12 cellular contexts compared by ENCODE assay signal in genomic region chr5:126851441-126852103, GRCh38.
DNase-seq lines count a peak whose midpoint lies in the region; ATAC-seq and TF ChIP-seq lines count a peak whose summit lies in the region.
"Had no signal": no experiment of that assay in that cellular context is flagged by ENCODE, and none has a peak within 500 bp of the region (broad histone marks: within the 10 kb centered on the region; RNA-seq: fewer than 3 reads in every experiment).

No MANE protein-coding gene starts in this region.

- peaks cover 15% of the 10 kb centered on the region for H3K9me3 Mint-ChIP-seq in WTC11
- H3K9me3 Mint-ChIP-seq: stimulated activated naive CD8-positive, alpha-beta T cell treated with anti-CD3 and anti-CD28 coated beads, Interleukin-15, Interleukin-2, amounts not matched to agents 100 ng/mL and 50 ng/mL, for 24 hours had no signal

- ATAC-seq in WTC11 (no peak), omental fat pad (ENCODE audit: low FRiP score) (peak; percentile 7), HG03159 (IDR thresholded peaks at IDR 0.05; ENCODE audit: unreplicated experiment) (no peak), GM21825 (IDR thresholded peaks at IDR 0.05; ENCODE audit: unreplicated experiment) (no peak), GM21367 (IDR thresholded peaks at IDR 0.05; ENCODE audit: unreplicated experiment) (no peak)
- ATAC-seq: left colon, PC-3 had no signal

- DNase-seq in WTC11 (ENCODE audit: low spot score) (no peak), esophagus squamous epithelium (lab: John Stamatoyannopoulos, UW) (no peak), omental fat pad (ENCODE audit: low spot score) (no peak), ovary (no peak)
- DNase-seq: left colon, NCI-H187, PC-3 had no signal

- peak overlapping the region in 9 of 11 experiments; percentile 31 to 63 (median 58); a peak in 16 of 22 replicates for H3K27ac ChIP-seq in BLaER1 treated with 17β-estradiol and CSF1 and Interleukin-3, amounts not matched to agents 10 nM and 100 nM
- peak overlapping the region in 3 of 4 donors; percentile 48 to 80 (median 54) for H3K27ac ChIP-seq in esophagus squamous epithelium
- H3K27ac ChIP-seq in ovary: no peak overlapping the region

- 66 to 71% methylated on average over 8 to 15 of the region's 15 CpGs for WGBS in esophagus squamous epithelium, 2 donors
- WGBS in ovary, 3 donors: 84 to 95% (median 90%) methylated on average over 15 of the region's 15 CpGs

- no peaks in the 10 kb centered on the region for H4K20me1 ChIP-seq in BLaER1 treated with 17β-estradiol and CSF1 and Interleukin-3, amounts not matched to agents 10 nM and 100 nM

- intact Hi-C loops in esophagus squamous epithelium (cut with DNase I): no loop called here
- intact Hi-C loops in ovary (cut with DNase I): loop anchor here in 1 of 4 donors (5.0 kb wide), 1 partner anchor 176 kb away; no protein-coding TSS in a partner anchor

- H3K27me3 Mint-ChIP-seq in WTC11 (ENCODE audit: low read depth): no peaks in the 10 kb centered on the region
- H3K27me3 Mint-ChIP-seq: stimulated activated naive CD8-positive, alpha-beta T cell treated with anti-CD3 and anti-CD28 coated beads, Interleukin-15, Interleukin-2, amounts not matched to agents 100 ng/mL and 50 ng/mL, for 24 hours had no signal

- peaks cover 0 to 15% (median 6%) of the 10 kb centered on the region in 11 experiments; a peak in 9 of 22 replicates for H3K9me3 ChIP-seq in BLaER1 treated with 17β-estradiol and CSF1 and Interleukin-3, amounts not matched to agents 10 nM and 100 nM (replicated peaks in 1 of 11)
- H3K9me3 ChIP-seq in esophagus squamous epithelium: no peaks in the 10 kb centered on the region
- no peaks in the 10 kb centered on the region for H3K9me3 ChIP-seq in ovary

- CTCF ChIA-PET in WTC11 (lab: Charles Lee): no interaction called here

- POLR2A ChIA-PET in WTC11 (lab: Charles Lee): no interaction called here

- peaks cover 0 to 2% (median 0%) of the 10 kb centered on the region in 11 experiments; a peak in 2 of 22 replicates for H3K36me3 ChIP-seq in BLaER1 treated with 17β-estradiol and CSF1 and Interleukin-3, amounts not matched to agents 10 nM and 100 nM
- no peaks in the 10 kb centered on the region for H3K36me3 ChIP-seq in esophagus squamous epithelium
- H3K36me3 ChIP-seq in ovary: no peaks in the 10 kb centered on the region

- peak overlapping the region; percentile 67 for H3K27ac Mint-ChIP-seq in WTC11
- H3K27ac Mint-ChIP-seq: stimulated activated naive CD8-positive, alpha-beta T cell treated with anti-CD3 and anti-CD28 coated beads, Interleukin-15, Interleukin-2, amounts not matched to agents 100 ng/mL and 50 ng/mL, for 24 hours had no signal

- peaks cover 54 to 73% (median 62%) of the 10 kb centered on the region in 10 experiments for H3K4me1 ChIP-seq in BLaER1 treated with 17β-estradiol and CSF1 and Interleukin-3, amounts not matched to agents 10 nM and 100 nM
- H3K4me1 ChIP-seq in esophagus squamous epithelium: peaks cover 0 to 36% (median under 1%) of the 10 kb centered on the region in 3 donors
- H3K4me1 ChIP-seq in ovary (ENCODE audit: insufficient read depth): peaks cover 13% of the 10 kb centered on the region

- no peak for TF ChIP-seq EP300 in ovary (IDR thresholded peaks at IDR 0.05)

- no peak for TF ChIP-seq POLR2A in esophagus squamous epithelium (IDR thresholded peaks at IDR 0.05)
- no peak for TF ChIP-seq POLR2A in ovary (IDR thresholded peaks at IDR 0.05)

- peak overlapping the region; percentile 45 to 80 (median 73) for H3K4me2 ChIP-seq in BLaER1 treated with 17β-estradiol and CSF1 and Interleukin-3, amounts not matched to agents 10 nM and 100 nM

- H3K4me3 Mint-ChIP-seq in WTC11: no peak overlapping the region

- H3K9ac ChIP-seq in BLaER1 treated with 17β-estradiol and CSF1 and Interleukin-3, amounts not matched to agents 10 nM and 100 nM: peak overlapping the region in 2 of 11 experiments; percentile 6 to 33; a peak in 1 of 22 replicates

- peaks cover 0 to 5% (median 0%) of the 10 kb centered on the region in 11 experiments; a peak in 1 of 22 replicates for H3K27me3 ChIP-seq in BLaER1 treated with 17β-estradiol and CSF1 and Interleukin-3, amounts not matched to agents 10 nM and 100 nM
- no peaks in the 10 kb centered on the region for H3K27me3 ChIP-seq in esophagus squamous epithelium
- no peaks in the 10 kb centered on the region for H3K27me3 ChIP-seq in ovary

- no peak overlapping the region for H3K4me3 ChIP-seq in BLaER1 treated with 17β-estradiol and CSF1 and Interleukin-3, amounts not matched to agents 10 nM and 100 nM
- H3K4me3 ChIP-seq in esophagus squamous epithelium: peak overlapping the region in 1 of 4 donors; percentile 9
- H3K4me3 ChIP-seq in ovary: no peak overlapping the region

- TF ChIP-seq CTCF in WTC11 (IDR thresholded peaks at IDR 0.05): no peak
- TF ChIP-seq CTCF in esophagus squamous epithelium (IDR thresholded peaks at IDR 0.05): no peak
- no peak for TF ChIP-seq CTCF in omental fat pad (IDR thresholded peaks at IDR 0.05)
- TF ChIP-seq CTCF in ovary (IDR thresholded peaks at IDR 0.05): no peak

- H3K4me1 Mint-ChIP-seq in WTC11: peaks cover 64% of the 10 kb centered on the region

- peaks cover 22% of the 10 kb centered on the region for H3K36me3 Mint-ChIP-seq in WTC11

TF ChIP-seq in WTC11, 78 proteins besides CTCF, POLR2A, EP300 and RAD21 (continues in another document):
- TF ChIP-seq KAT7 (CRISPR knock-in tag; IDR thresholded peaks at IDR 0.05; ENCODE audit: borderline replicate concordance): no peak
- no peak for TF ChIP-seq MAX (CRISPR knock-in tag; IDR thresholded peaks at IDR 0.05)
- TF ChIP-seq RELA (CRISPR knock-in tag; IDR thresholded peaks at IDR 0.05; ENCODE audit: borderline replicate concordance): no peak
- TF ChIP-seq SMAD3 (CRISPR knock-in tag; IDR thresholded peaks at IDR 0.05; ENCODE audit: borderline replicate concordance): no peak
- no peak for TF ChIP-seq CREB1 (CRISPR knock-in tag; IDR thresholded peaks at IDR 0.05)
- TF ChIP-seq RORB (CRISPR knock-in tag; IDR thresholded peaks at IDR 0.05): no peak
- no peak for TF ChIP-seq HMGA2 (CRISPR knock-in tag; IDR thresholded peaks at IDR 0.05)
- TF ChIP-seq ESRRA (CRISPR knock-in tag; IDR thresholded peaks at IDR 0.05; ENCODE audit: borderline replicate concordance): no peak
- no peak for TF ChIP-seq ZNF423 (CRISPR knock-in tag; IDR thresholded peaks at IDR 0.05)
- no peak for TF ChIP-seq AR (CRISPR knock-in tag; IDR thresholded peaks at IDR 0.05)
- no peak for TF ChIP-seq ETV6 (CRISPR knock-in tag; IDR thresholded peaks at IDR 0.05)
- TF ChIP-seq ATF6 (CRISPR knock-in tag; IDR thresholded peaks at IDR 0.05): no peak
- TF ChIP-seq ERG (CRISPR knock-in tag; IDR thresholded peaks at IDR 0.05): no peak
- TF ChIP-seq ATF3 (CRISPR knock-in tag; conservative IDR thresholded peaks at IDR 0.05): no peak

Comparison
In these comparisons a context has a peak if more than half of its experiments do, and no peak if none do; other contexts are left out.
1. H3K27ac ChIP-seq: peak in BLaER1 treated with 17β-estradiol and CSF1 and Interleukin-3, amounts not matched to agents 10 nM and 100 nM (9 of 11) and esophagus squamous epithelium (3 of 4); none in ovary (0 of 2).